10 cellular contexts compared by ENCODE assay signal in the genomic region with DNA sequence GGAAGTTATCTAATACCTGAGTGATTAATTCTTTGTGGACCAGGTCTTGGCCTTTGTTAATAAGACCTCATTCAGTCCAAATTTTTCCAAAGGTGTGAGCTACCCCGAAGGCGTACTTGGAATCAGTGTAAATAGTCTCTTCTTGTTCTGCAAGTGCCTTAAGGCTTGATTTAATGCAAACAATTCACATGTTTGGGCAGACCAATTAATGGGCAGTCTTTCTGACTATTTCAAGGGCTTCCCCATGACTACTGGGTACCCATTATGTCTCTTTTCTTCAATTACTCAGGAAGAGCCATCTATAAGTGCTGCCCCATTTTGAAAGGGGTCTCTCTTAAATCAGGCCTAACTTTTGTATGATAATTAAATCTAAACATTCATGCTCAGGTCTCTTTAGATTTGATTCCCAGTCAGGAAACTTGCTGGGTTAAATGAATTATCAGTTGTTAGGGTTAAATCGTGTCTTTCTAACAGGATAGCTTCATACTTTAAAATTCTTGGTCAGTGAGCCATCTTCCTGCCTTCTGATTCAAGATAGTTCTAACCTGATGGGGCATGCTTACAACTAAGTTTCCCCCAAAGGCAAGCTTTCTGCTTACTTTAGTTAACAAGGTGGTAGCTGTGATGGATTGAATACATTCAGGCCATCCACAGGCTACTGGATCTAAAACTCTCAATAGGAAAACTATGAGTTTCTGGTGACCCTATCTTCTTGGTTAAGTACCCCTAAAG.
"Had no signal": no experiment of that assay in that cellular context is flagged by ENCODE, and none has a peak within 500 bp of the region (broad histone marks: within the 10 kb centered on the region; RNA-seq: fewer than 3 reads in every experiment).

No MANE protein-coding gene starts in this region.

- H3K27ac Mint-ChIP-seq: naive thymus-derived CD8-positive, alpha-beta T cell had no signal

- ATAC-seq: mucosa of descending colon; naive thymus-derived CD8-positive, alpha-beta T cell; sciatic nerve had no signal

- H3K4me1 Mint-ChIP-seq: naive thymus-derived CD8-positive, alpha-beta T cell had no signal

- H3K4me3 Mint-ChIP-seq: naive thymus-derived CD8-positive, alpha-beta T cell had no signal

- H3K4me1 ChIP-seq: esophagus squamous epithelium had no signal

- H3K4me3 ChIP-seq: esophagus squamous epithelium, mucosa of descending colon had no signal

- DNase-seq: effector memory CD4-positive, alpha-beta T cell; esophagus squamous epithelium; foreskin fibroblast; mucosa of descending colon; naive thymus-derived CD8-positive, alpha-beta T cell; stimulated activated naive CD4-positive, alpha-beta T cell treated with Interleukin-2 at 50 U/mL for 16 hours; trophoblast cell had no signal

- H3K36me3 ChIP-seq: esophagus squamous epithelium, neutrophil had no signal

- FAIRE-seq: endometrium had no signal

- H3K27ac ChIP-seq: esophagus squamous epithelium, neutrophil had no signal

- H3K27me3 ChIP-seq: esophagus squamous epithelium, neutrophil had no signal
